Comparison of ENCODE assay signal across 26 cellular contexts in the genomic region with DNA sequence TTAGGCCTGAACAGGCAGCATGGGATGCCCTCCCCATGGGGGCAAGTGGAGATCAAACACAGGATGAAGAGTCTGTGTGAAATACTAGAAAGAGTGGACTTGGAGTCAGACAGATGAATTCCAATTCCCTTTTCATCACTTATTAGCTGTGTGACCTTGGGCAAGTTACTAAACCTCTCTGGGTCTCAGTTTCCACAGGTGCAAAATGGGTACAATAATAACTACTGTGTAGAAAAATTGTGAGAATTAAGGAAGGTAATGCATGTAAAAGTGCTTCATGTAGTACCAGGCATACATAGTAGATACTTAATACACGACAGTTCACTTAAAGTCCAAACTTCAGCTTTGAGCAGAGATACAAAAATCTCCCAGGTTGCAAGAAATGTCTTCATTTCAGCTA.
"Had no signal": no experiment of that assay in that cellular context is flagged by ENCODE, and none has a peak within 500 bp of the region (broad histone marks: within the 10 kb centered on the region; RNA-seq: fewer than 3 reads in every experiment).

No MANE protein-coding gene starts in this region.

- FAIRE-seq: bronchial epithelial cell, colon, endometrium, endothelial cell of umbilical vein had no signal

- ATAC-seq: activated CD4-positive, CD25-positive, alpha-beta regulatory T cell treated with anti-CD3 and anti-CD28 coated beads, Interleukin-2, amount 50 U/mL, for 24 hours; activated CD8-positive, alpha-beta T cell treated with anti-CD3 and anti-CD28 coated beads for 36 hours; activated naive CD4-positive, alpha-beta T cell treated with anti-CD3 and anti-CD28 coated beads, Interleukin-2, amount 50 U/mL, for 72 hours; activated T-cell treated with anti-CD3 and anti-CD28 coated beads, Interleukin-2, amount 50 U/mL, for 4 hours; activated T-helper 17 cell treated with anti-CD3 and anti-CD28 coated beads, Interleukin-2, amount 50 U/mL, for 72 hours; gastroesophageal sphincter; T-helper 17 cell had no signal

- H3K36me3 ChIP-seq: ascending aorta, brain microvascular endothelial cell, esophagus squamous epithelium, gastroesophageal sphincter, WERI-Rb-1 had no signal

- H3K4me1 ChIP-seq: ascending aorta, esophagus squamous epithelium, gastroesophageal sphincter had no signal

- H3K27me3 ChIP-seq: ascending aorta, brain microvascular endothelial cell had no signal

- H3K27ac ChIP-seq: ascending aorta, brain microvascular endothelial cell, epithelial cell of prostate, esophagus squamous epithelium, gastroesophageal sphincter, WERI-Rb-1 had no signal

- DNase-seq: activated B cell treated with CpG ODN at 0.5 μM for 24 hours; activated CD4-positive, alpha-beta T cell treated with anti-CD3 and anti-CD28 coated beads, Interleukin-2, amount 50 U/mL, for 1 hour; activated CD8-positive, alpha-beta memory T cell treated with anti-CD3 and anti-CD28 coated beads for 24 hours; activated gamma-delta T cell; activated naive CD4-positive, alpha-beta T cell; activated naive CD8-positive, alpha-beta T cell treated with anti-CD3 and anti-CD28 coated beads, Interleukin-2, amount 10 ng/mL, durations not matched to agents 7 days and 5 days; activated T-cell treated with anti-CD3 and anti-CD28 coated beads, Interleukin-2, amount 50 U/mL, for 4 hours; cortex of kidney; effector CD8-positive, alpha-beta T cell; esophagus squamous epithelium; foreskin melanocyte; T-helper 17 cell; T1000; WERI-Rb-1 had no signal

- H3K4me3 ChIP-seq: ascending aorta, esophagus squamous epithelium, gastroesophageal sphincter had no signal
